ENCODE assay signal across 1 cellular context in the genomic region with DNA sequence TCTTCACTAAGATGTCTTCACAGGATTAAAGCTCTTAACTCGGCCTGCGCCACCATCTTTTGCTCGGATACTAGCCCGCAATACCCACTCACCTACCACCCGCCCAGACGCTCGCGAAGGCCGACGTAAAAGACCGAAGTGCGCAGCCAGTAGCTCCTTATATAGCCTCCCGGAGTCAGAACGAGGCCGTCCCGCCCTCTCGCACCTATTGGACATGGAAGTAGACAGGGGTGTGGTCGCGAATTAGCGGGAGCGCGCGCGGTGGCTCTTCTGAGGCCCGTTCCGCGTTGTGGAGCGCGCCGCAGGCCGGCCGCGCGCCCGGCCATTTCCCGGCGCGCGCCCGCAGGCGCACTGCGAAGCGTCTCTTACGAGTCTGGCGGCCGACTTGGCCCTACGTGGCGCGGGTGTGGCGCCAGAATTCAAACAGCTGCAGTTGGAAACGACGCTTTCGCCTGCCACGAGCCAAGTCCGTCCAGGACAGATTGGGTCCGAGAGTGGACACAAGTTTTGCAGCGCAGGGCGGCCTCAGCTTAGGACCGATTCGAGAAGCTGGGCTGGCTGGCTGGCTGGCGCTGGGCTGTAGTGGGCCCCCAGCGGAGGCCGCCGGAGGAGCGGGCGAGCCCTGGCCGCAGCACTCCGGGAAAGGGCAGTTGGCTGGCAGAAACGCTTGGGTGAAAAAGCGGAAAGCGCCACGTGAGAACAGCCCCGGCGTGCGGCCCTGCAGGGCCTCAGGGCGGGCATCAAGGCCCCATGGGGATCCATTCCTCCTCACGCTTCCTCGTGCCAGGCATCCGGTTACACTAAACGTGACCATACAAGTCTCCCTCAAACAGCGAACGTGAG.
TF ChIP-seq lines count a peak whose summit lies in the region.

No MANE protein-coding gene starts in this region.

TF ChIP-seq in HEK293, 187 proteins besides CTCF, POLR2A, EP300 and RAD21 (continued from another document and continues in another):
- peak; percentile 34; the same call in 1 of the 2 replicates for TF ChIP-seq PRDM10 (tag by site-specific recombination; IDR thresholded peaks at IDR 0.05)
- TF ChIP-seq, protein P1, sequence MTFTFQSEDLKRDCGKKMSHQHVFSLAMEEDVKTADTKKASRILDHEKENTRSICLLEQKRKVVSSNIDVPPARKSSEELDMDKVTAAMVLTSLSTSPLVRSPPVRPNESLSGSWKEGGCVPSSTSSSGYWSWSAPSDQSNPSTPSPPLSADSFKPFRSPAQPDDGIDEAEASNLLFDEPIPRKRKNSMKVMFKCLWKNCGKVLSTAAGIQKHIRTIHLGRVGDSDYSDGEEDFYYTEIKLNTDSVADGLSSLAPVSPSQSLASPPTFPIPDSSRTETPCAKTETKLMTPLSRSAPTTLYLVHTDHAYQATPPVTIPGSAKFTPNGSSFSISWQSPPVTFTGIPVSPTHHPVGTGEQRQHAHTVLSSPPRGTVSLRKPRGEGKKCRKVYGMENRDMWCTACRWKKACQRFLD (tag by site-specific recombination; IDR thresholded peaks at IDR 0.05), result no peak
- peak; percentile 87 for TF ChIP-seq ZBTB8A (tag by site-specific recombination; IDR thresholded peaks at IDR 0.05)
- TF ChIP-seq ZNF707 (tag by site-specific recombination; IDR thresholded peaks at IDR 0.05), result no peak; the same call in 1 of the 2 replicates
- peak; percentile 61 for TF ChIP-seq ZBTB48 (tag by site-specific recombination; IDR thresholded peaks at IDR 0.05)
- peak; percentile 92 for TF ChIP-seq ZNF2 (tag by site-specific recombination; IDR thresholded peaks at IDR 0.05)
- 0 out of 2 replicates have a peak, but pooled peaks have one; percentile 91 for TF ChIP-seq ZNF121 (tag by site-specific recombination; IDR thresholded peaks at IDR 0.05)
- TF ChIP-seq ZNF114 (tag by site-specific recombination; IDR thresholded peaks at IDR 0.05), result no peak
- TF ChIP-seq ZNF211 (tag by site-specific recombination; IDR thresholded peaks at IDR 0.05; ENCODE audit: low read depth), result no peak
- no peak for TF ChIP-seq ZNF202 (tag by site-specific recombination; IDR thresholded peaks at IDR 0.05; ENCODE audit: borderline replicate concordance)
- peak; percentile 81 for TF ChIP-seq IKZF3 (tag by site-specific recombination; IDR thresholded peaks at IDR 0.05)
- TF ChIP-seq, protein P2, sequence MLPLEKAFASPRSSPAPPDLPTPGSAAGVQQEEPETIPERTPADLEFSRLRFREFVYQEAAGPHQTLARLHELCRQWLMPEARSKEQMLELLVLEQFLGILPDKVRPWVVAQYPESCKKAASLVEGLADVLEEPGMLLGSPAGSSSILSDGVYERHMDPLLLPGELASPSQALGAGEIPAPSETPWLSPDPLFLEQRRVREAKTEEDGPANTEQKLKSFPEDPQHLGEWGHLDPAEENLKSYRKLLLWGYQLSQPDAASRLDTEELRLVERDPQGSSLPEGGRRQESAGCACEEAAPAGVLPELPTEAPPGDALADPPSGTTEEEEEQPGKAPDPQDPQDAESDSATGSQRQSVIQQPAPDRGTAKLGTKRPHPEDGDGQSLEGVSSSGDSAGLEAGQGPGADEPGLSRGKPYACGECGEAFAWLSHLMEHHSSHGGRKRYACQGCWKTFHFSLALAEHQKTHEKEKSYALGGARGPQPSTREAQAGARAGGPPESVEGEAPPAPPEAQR (tag by site-specific recombination; IDR thresholded peaks at IDR 0.05), result 0 out of 2 replicates have a peak, but pooled peaks have one; percentile 40
- no peak for TF ChIP-seq ZNF19 (tag by site-specific recombination; IDR thresholded peaks at IDR 0.05; ENCODE audit: low read depth)
- TF ChIP-seq HOXD13 (CRISPR knock-in tag; IDR thresholded peaks at IDR 0.05; ENCODE audit: borderline replicate concordance), result peak; percentile 62; the same call in 1 of the 2 replicates
- TF ChIP-seq GFI1B (tag by site-specific recombination; IDR thresholded peaks at IDR 0.05), result peak; percentile 57; the same call in 1 of the 2 replicates
- no peak for TF ChIP-seq ZNF768 (tag by site-specific recombination; IDR thresholded peaks at IDR 0.05)
- peak; percentile 94 for TF ChIP-seq ZNF501 (tag by site-specific recombination; IDR thresholded peaks at IDR 0.05)
- no peak for TF ChIP-seq ZNF140 (tag by site-specific recombination; IDR thresholded peaks at IDR 0.05)
- TF ChIP-seq ZSCAN30 (tag by site-specific recombination; IDR thresholded peaks at IDR 0.05), result peak; percentile 82
- peak; percentile 97 for TF ChIP-seq ZBTB20 (tag by site-specific recombination; IDR thresholded peaks at IDR 0.05)
- TF ChIP-seq ZNF311 (tag by site-specific recombination; IDR thresholded peaks at IDR 0.05; ENCODE audit: borderline replicate concordance), result no peak
- TF ChIP-seq SCRT1 (tag by site-specific recombination; IDR thresholded peaks at IDR 0.05; ENCODE audit: borderline replicate concordance), result no peak
- 0 out of 2 replicates have a peak, but pooled peaks have one; percentile 95 for TF ChIP-seq ZSCAN5A (tag by site-specific recombination; IDR thresholded peaks at IDR 0.05)
- TF ChIP-seq ZNF585B (tag by site-specific recombination; IDR thresholded peaks at IDR 0.05), result peak; percentile 34; the same call in 1 of the 2 replicates
- TF ChIP-seq ZNF670 (tag by site-specific recombination; IDR thresholded peaks at IDR 0.05; ENCODE audit: low read depth), result no peak
- peak; percentile 96 for TF ChIP-seq ZXDB (tag by site-specific recombination; IDR thresholded peaks at IDR 0.05)
- peak; percentile 48; the same call in 1 of the 2 replicates for TF ChIP-seq ZBTB21 (tag by site-specific recombination; IDR thresholded peaks at IDR 0.05)
- peak; percentile 73 for TF ChIP-seq OVOL3 (tag by site-specific recombination; IDR thresholded peaks at IDR 0.05)
- TF ChIP-seq, protein P3, sequence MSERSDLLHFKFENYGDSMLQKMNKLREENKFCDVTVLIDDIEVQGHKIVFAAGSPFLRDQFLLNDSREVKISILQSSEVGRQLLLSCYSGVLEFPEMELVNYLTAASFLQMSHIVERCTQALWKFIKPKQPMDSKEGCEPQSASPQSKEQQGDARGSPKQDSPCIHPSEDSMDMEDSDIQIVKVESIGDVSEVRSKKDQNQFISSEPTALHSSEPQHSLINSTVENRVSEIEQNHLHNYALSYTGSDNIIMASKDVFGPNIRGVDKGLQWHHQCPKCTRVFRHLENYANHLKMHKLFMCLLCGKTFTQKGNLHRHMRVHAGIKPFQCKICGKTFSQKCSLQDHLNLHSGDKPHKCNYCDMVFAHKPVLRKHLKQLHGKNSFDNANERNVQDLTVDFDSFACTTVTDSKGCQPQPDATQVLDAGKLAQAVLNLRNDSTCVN (tag by site-specific recombination; optimal IDR thresholded peaks at IDR 0.05), result peak; percentile 96
- 0 out of 2 replicates have a peak, but pooled peaks have one; percentile 54 for TF ChIP-seq ZNF280D (tag by site-specific recombination; IDR thresholded peaks at IDR 0.05)
- no peak for TF ChIP-seq ZNF266 (tag by site-specific recombination; IDR thresholded peaks at IDR 0.05; ENCODE audit: low read depth)
- TF ChIP-seq SP3 (tag by site-specific recombination; IDR thresholded peaks at IDR 0.05), result peak; percentile 73
- TF ChIP-seq, protein P4, sequence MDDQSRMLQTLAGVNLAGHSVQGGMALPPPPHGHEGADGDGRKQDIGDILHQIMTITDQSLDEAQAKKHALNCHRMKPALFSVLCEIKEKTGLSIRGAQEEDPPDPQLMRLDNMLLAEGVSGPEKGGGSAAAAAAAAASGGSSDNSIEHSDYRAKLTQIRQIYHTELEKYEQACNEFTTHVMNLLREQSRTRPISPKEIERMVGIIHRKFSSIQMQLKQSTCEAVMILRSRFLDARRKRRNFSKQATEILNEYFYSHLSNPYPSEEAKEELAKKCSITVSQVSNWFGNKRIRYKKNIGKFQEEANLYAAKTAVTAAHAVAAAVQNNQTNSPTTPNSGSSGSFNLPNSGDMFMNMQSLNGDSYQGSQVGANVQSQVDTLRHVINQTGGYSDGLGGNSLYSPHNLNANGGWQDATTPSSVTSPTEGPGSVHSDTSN (CRISPR knock-in tag; IDR thresholded peaks at IDR 0.05), result peak; percentile 90; the same call in 1 of the 2 replicates
- TF ChIP-seq, protein P5, sequence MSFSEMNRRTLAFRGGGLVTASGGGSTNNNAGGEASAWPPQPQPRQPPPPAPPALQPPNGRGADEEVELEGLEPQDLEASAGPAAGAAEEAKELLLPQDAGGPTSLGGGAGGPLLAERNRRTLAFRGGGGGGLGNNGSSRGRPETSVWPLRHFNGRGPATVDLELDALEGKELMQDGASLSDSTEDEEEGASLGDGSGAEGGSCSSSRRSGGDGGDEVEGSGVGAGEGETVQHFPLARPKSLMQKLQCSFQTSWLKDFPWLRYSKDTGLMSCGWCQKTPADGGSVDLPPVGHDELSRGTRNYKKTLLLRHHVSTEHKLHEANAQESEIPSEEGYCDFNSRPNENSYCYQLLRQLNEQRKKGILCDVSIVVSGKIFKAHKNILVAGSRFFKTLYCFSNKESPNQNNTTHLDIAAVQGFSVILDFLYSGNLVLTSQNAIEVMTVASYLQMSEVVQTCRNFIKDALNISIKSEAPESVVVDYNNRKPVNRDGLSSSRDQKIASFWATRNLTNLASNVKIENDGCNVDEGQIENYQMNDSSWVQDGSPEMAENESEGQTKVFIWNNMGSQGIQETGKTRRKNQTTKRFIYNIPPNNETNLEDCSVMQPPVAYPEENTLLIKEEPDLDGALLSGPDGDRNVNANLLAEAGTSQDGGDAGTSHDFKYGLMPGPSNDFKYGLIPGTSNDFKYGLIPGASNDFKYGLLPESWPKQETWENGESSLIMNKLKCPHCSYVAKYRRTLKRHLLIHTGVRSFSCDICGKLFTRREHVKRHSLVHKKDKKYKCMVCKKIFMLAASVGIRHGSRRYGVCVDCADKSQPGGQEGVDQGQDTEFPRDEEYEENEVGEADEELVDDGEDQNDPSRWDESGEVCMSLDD (tag by site-specific recombination; IDR thresholded peaks at IDR 0.05), result peak; percentile 93
- no peak for TF ChIP-seq ZNF302 (tag by site-specific recombination; IDR thresholded peaks at IDR 0.05; ENCODE audit: low read depth)
- TF ChIP-seq ZNF221 (tag by site-specific recombination; IDR thresholded peaks at IDR 0.05; ENCODE audit: borderline replicate concordance), result no peak; the same call in 1 of the 2 replicates
- peak; percentile 90; the same call in 1 of the 2 replicates for TF ChIP-seq KLF7 (tag by site-specific recombination; IDR thresholded peaks at IDR 0.05; ENCODE audit: borderline replicate concordance)
- TF ChIP-seq GLI4 (tag by site-specific recombination; IDR thresholded peaks at IDR 0.05), result peak; percentile 84
- peak; percentile 62 for TF ChIP-seq ZBTB17 (tag by site-specific recombination; IDR thresholded peaks at IDR 0.05)
- no peak for TF ChIP-seq ZNF292 (tag by site-specific recombination; IDR thresholded peaks at IDR 0.05; ENCODE audit: borderline replicate concordance, low read depth)
- TF ChIP-seq ZNF664 (tag by site-specific recombination; IDR thresholded peaks at IDR 0.05), result peak; percentile 50; the same call in 1 of the 2 replicates
